In genomic region chr10:79145517-79146470, GRCh38 we compare ENCODE assay signal across 11 cellular contexts.
DNase-seq lines count a peak whose midpoint lies in the region; ATAC-seq, FAIRE-seq and TF ChIP-seq lines count a peak whose summit lies in the region.
"Had no signal": no experiment of that assay in that cellular context is flagged by ENCODE, and none has a peak within 500 bp of the region (broad histone marks: within the 10 kb centered on the region; RNA-seq: fewer than 3 reads in every experiment).

No MANE protein-coding gene starts in this region.

- CTCF ChIA-PET in endothelial cell of umbilical vein (lab: Charles Lee) = interaction anchor here (1.3 to 1.4 kb wide), 2 partner anchors 16 to 79 kb away, joined by 3 read pairs; no protein-coding TSS in a partner anchor

- no TSS peak for BruUV-seq in endothelial cell of umbilical vein (replicated peaks; lab: Mats Ljungman, UMichigan)

- no peak for ATAC-seq in GM21717 (IDR thresholded peaks at IDR 0.05; ENCODE audit: unreplicated experiment)

- peak overlapping the region; percentile 71 for H3K18ac ChIP-seq in trophoblast cell (ENCODE audit: low read length)

- no peak overlapping the region for H4K91ac ChIP-seq in trophoblast cell (ENCODE audit: low read depth, low read length)

- peaks cover 100% of the 10 kb centered on the region for H3K4me1 ChIP-seq in BLaER1
- peaks cover 69% of the 10 kb centered on the region for H3K4me1 ChIP-seq in endothelial cell of umbilical vein (ENCODE audit: control insufficient read depth, extremely low read depth, insufficient read depth, low read length)
- H3K4me1 ChIP-seq in trophoblast cell (ENCODE audit: control insufficient read depth in 1 of 2, insufficient read depth in 2 of 2, low read length in 2 of 2) = peaks cover 20 to 25% of the 10 kb centered on the region in 2 experiments

- H3K9me1 ChIP-seq in endothelial cell of umbilical vein (replicated peaks; ENCODE audit: control insufficient read depth, extremely low read depth, insufficient read depth, low read length) = no peaks in the 10 kb centered on the region

- H2AFZ ChIP-seq in endothelial cell of umbilical vein (ENCODE audit: low read depth, low read length) (no peak overlapping the region), trophoblast cell (ENCODE audit: insufficient read depth, low read length, poor library complexity) (peak overlapping the region; percentile 30)

- H3K36me3 ChIP-seq in BLaER1 = peaks cover 19% of the 10 kb centered on the region
- H3K36me3 ChIP-seq in KOPT-K1 (ENCODE audit: insufficient read depth, low read length) = peaks cover 47% of the 10 kb centered on the region; the same call in 1 of the 2 replicates
- H3K36me3 ChIP-seq in endothelial cell of umbilical vein (ENCODE audit: control insufficient read depth in 2 of 2, extremely low read depth in 1 of 2, insufficient read depth in 2 of 2, low read length in 2 of 2) = peaks cover 0 to 5% of the 10 kb centered on the region in 2 experiments
- H3K36me3 ChIP-seq in trophoblast cell (ENCODE audit: control insufficient read depth in 1 of 2, insufficient read depth in 2 of 2, low read length in 2 of 2) = peaks cover 70 to 80% of the 10 kb centered on the region in 2 experiments

- no peak overlapping the region for H4K12ac ChIP-seq in trophoblast cell (ENCODE audit: low read depth, low read length)

- H3K79me2 ChIP-seq in endothelial cell of umbilical vein (ENCODE audit: control insufficient read depth, insufficient read depth, low read length) (no peaks in the 10 kb centered on the region), trophoblast cell (ENCODE audit: control insufficient read depth, insufficient read depth, low read length, poor library complexity) (no peaks in the 10 kb centered on the region)

- TF ChIP-seq CTCF in endothelial cell of umbilical vein (IDR thresholded peaks at IDR 0.05; ENCODE audit: extremely low read depth in 1 of 2, insufficient read depth in 1 of 2, low read depth in 1 of 2, low read length in 2 of 2) = no peak

- no peak overlapping the region for H2BK5ac ChIP-seq in trophoblast cell (ENCODE audit: low read depth, low read length, poor library complexity)

- H3K14ac ChIP-seq in trophoblast cell (ENCODE audit: low read length) = no peak overlapping the region

- H3K4me3 ChIP-seq in BLaER1 (peak overlapping the region; percentile 40), endothelial cell of umbilical vein (replicated peaks in 1 of 3; ENCODE audit: insufficient read depth in 1 of 3, low read depth in 1 of 3, low read length in 3 of 3) (no peak overlapping the region), trophoblast cell (ENCODE audit: low read depth, low read length) (no peak overlapping the region)

- dilution Hi-C loops in endothelial cell of umbilical vein (cut with MboI; ENCODE audit: extremely low pct_ligation_motif_present, low sequenced_read_pairs) = no loop called here

- intact Hi-C loops in endothelial cell of umbilical vein (cut with micrococcal nuclease) = loop anchor here (1.0 kb wide), 1 partner anchor 16 kb away; no protein-coding TSS in a partner anchor

- no peak overlapping the region for H2AK5ac ChIP-seq in trophoblast cell (ENCODE audit: low read length)

- H3K27me3 ChIP-seq in BLaER1 (no peaks in the 10 kb centered on the region), endothelial cell of umbilical vein (ENCODE audit: control insufficient read depth in 2 of 2, insufficient read depth in 2 of 2, low read length in 2 of 2) (no peaks in the 10 kb centered on the region), trophoblast cell (ENCODE audit: insufficient read depth, low read length) (no peaks in the 10 kb centered on the region)

- H3K79me1 ChIP-seq in trophoblast cell (ENCODE audit: low read length) = no peaks in the 10 kb centered on the region

- H2BK12ac ChIP-seq in trophoblast cell (ENCODE audit: low read length) = no peak overlapping the region

- H3K4ac ChIP-seq in trophoblast cell (ENCODE audit: low read depth, low read length) = no peak overlapping the region

- WGBS in trophoblast cell (ENCODE audit: extremely low coverage, insufficient coverage, insufficient read length) = no CpG with 5 or more reads among the region's 9 CpGs

- POLR2A ChIA-PET in endothelial cell of umbilical vein (lab: Charles Lee) = no interaction called here

- peak overlapping the region; percentile 90 for H3K9ac ChIP-seq in BLaER1
- H3K9ac ChIP-seq in endothelial cell of umbilical vein (replicated peaks; ENCODE audit: extremely low read depth, insufficient read depth, low read length) = no peak overlapping the region
- no peak overlapping the region for H3K9ac ChIP-seq in trophoblast cell (ENCODE audit: low read length)

- no peak for TF ChIP-seq POLR2A in endothelial cell of umbilical vein (IDR thresholded peaks at IDR 0.05; ENCODE audit: low read depth, low read length)

- peak; percentile 53 for FAIRE-seq in endothelial cell of umbilical vein (lab: Jason Lieb, UNC)

- H3K23ac ChIP-seq in trophoblast cell (ENCODE audit: low read length) = no peak overlapping the region

- no peaks in the 10 kb centered on the region for H3K9me3 ChIP-seq in BLaER1
- H3K9me3 ChIP-seq in KOPT-K1 (ENCODE audit: insufficient read depth, low read length, poor library complexity, severe bottlenecking) = no peaks in the 10 kb centered on the region
- H3K9me3 ChIP-seq in endothelial cell of umbilical vein (replicated peaks; ENCODE audit: control insufficient read depth, insufficient read depth, low read length) = no peaks in the 10 kb centered on the region
- peaks cover 7% of the 10 kb centered on the region for H3K9me3 ChIP-seq in trophoblast cell (ENCODE audit: insufficient read depth, low read depth, low read length)

- H4K20me1 ChIP-seq in BLaER1 (no peaks in the 10 kb centered on the region), endothelial cell of umbilical vein (replicated peaks; ENCODE audit: control insufficient read depth, extremely low read depth, insufficient read depth, low read length) (no peaks in the 10 kb centered on the region)

- H3K4me2 ChIP-seq in BLaER1 (peak overlapping the region; percentile 88), endothelial cell of umbilical vein (ENCODE audit: insufficient read depth, low read length) (no peak overlapping the region), trophoblast cell (ENCODE audit: low read length) (no peak overlapping the region)

- H2BK120ac ChIP-seq in trophoblast cell (ENCODE audit: insufficient read depth, low read length, poor library complexity) = no peak overlapping the region

- peak overlapping the region; percentile 99 for H3K27ac ChIP-seq in BLaER1
- H3K27ac ChIP-seq in KOPT-K1 (ENCODE audit: low read depth, low read length, poor library complexity, severe bottlenecking) = peak overlapping the region; percentile 100
- peak overlapping the region; percentile 72 for H3K27ac ChIP-seq in endothelial cell of umbilical vein (ENCODE audit: insufficient read depth, low read depth, low read length)
- no peak overlapping the region for H3K27ac ChIP-seq in trophoblast cell (ENCODE audit: low read depth, low read length)
- H3K27ac ChIP-seq: epithelial cell of prostate had no signal

- DNase-seq in endothelial cell of umbilical vein (ENCODE audit: low read depth, low spot score) (no peak), trophoblast cell (peak in 1 of 2 donors; percentile 16), NAMALWA (ENCODE audit: low spot score) (no peak), T1000 (lab: John Stamatoyannopoulos, UW) (no peak)
- no peak for DNase-seq in activated CD4-positive, CD25-positive, alpha-beta regulatory T cell treated with anti-CD3 and anti-CD28 coated beads, Interleukin-2, amount 50 U/mL, for 72 hours
- DNase-seq: DMS79 treated with DMSO at 0.1 percent for 48 hours, NCI-H1092 had no signal

- H4K8ac ChIP-seq in trophoblast cell (ENCODE audit: low read depth, low read length) = no peak overlapping the region

TF ChIP-seq in endothelial cell of umbilical vein, 7 proteins besides CTCF, POLR2A, EP300 and RAD21:
- TF ChIP-seq, protein P1, sequence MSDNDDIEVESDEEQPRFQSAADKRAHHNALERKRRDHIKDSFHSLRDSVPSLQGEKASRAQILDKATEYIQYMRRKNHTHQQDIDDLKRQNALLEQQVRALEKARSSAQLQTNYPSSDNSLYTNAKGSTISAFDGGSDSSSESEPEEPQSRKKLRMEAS (IDR thresholded peaks at IDR 0.05; ENCODE audit: insufficient read depth, insufficient read length) = no peak
- TF ChIP-seq MYC (IDR thresholded peaks at IDR 0.05; ENCODE audit: low read depth, low read length) = no peak
- no peak for TF ChIP-seq FOS (IDR thresholded peaks at IDR 0.05; ENCODE audit: borderline replicate concordance, insufficient read depth, low read length)
- TF ChIP-seq POLR2AphosphoS5 (IDR thresholded peaks at IDR 0.05; ENCODE audit: insufficient read depth, low read depth, low read length) = no peak
- no peak for TF ChIP-seq JUN (IDR thresholded peaks at IDR 0.05; ENCODE audit: borderline replicate concordance, insufficient read depth, insufficient read length, low read depth)
- TF ChIP-seq EZH2 (IDR thresholded peaks at IDR 0.05; ENCODE audit: borderline replicate concordance, low read depth, low read length, severe bottlenecking) = no peak
- no peak for TF ChIP-seq GATA2 (IDR thresholded peaks at IDR 0.05; ENCODE audit: insufficient read depth, insufficient read length, low read depth, low read length)
